In genomic region chr19:46634045-46634655, GRCh38 we compare ENCODE assay signal across 1 cellular context.
TF ChIP-seq lines count a peak whose summit lies in the region.

No MANE protein-coding gene starts in this region.

TF ChIP-seq in SK-N-SH, 30 proteins besides CTCF, POLR2A, EP300 and RAD21 (continued from another document):
- TF ChIP-seq FOXM1 (IDR thresholded peaks at IDR 0.05; ENCODE audit: low read depth) (no peak), TEAD4 (IDR thresholded peaks at IDR 0.05; ENCODE audit: borderline replicate concordance, insufficient read depth) (no peak), MEF2A (IDR thresholded peaks at IDR 0.05; ENCODE audit: borderline replicate concordance, low read depth) (no peak), NFIC (IDR thresholded peaks at IDR 0.05; ENCODE audit: borderline replicate concordance) (no peak), RCOR1 (IDR thresholded peaks at IDR 0.05; ENCODE audit: low read length) (no peak), ELF1 (IDR thresholded peaks at IDR 0.05) (no peak), FOSL2 (IDR thresholded peaks at IDR 0.05; ENCODE audit: borderline replicate concordance, low read depth) (no peak), GABPA (IDR thresholded peaks at IDR 0.05; ENCODE audit: low read depth) (no peak), POLR2AphosphoS5 (IDR thresholded peaks at IDR 0.05; ENCODE audit: low read depth, low read length) (no peak)
- TF ChIP-seq, protein P1, sequence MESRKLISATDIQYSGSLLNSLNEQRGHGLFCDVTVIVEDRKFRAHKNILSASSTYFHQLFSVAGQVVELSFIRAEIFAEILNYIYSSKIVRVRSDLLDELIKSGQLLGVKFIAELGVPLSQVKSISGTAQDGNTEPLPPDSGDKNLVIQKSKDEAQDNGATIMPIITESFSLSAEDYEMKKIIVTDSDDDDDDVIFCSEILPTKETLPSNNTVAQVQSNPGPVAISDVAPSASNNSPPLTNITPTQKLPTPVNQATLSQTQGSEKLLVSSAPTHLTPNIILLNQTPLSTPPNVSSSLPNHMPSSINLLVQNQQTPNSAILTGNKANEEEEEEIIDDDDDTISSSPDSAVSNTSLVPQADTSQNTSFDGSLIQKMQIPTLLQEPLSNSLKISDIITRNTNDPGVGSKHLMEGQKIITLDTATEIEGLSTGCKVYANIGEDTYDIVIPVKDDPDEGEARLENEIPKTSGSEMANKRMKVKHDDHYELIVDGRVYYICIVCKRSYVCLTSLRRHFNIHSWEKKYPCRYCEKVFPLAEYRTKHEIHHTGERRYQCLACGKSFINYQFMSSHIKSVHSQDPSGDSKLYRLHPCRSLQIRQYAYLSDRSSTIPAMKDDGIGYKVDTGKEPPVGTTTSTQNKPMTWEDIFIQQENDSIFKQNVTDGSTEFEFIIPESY (IDR thresholded peaks at IDR 0.05; ENCODE audit: borderline replicate concordance, low read depth), result no peak
TF ChIP-seq in SK-N-SH: peak in this region for 0.
